In genomic region chr12:104290855-104291254, GRCh38 we compare ENCODE assay signal across 1 cellular context.
TF ChIP-seq lines count a peak whose summit lies in the region.

No MANE protein-coding gene starts in this region.

TF ChIP-seq in endothelial cell of umbilical vein, 7 proteins besides CTCF, POLR2A, EP300 and RAD21:
- TF ChIP-seq FOS (IDR thresholded peaks at IDR 0.05; ENCODE audit: borderline replicate concordance, insufficient read depth, low read length) (no peak), POLR2AphosphoS5 (IDR thresholded peaks at IDR 0.05; ENCODE audit: insufficient read depth, low read depth, low read length) (no peak), MYC (IDR thresholded peaks at IDR 0.05; ENCODE audit: low read depth, low read length) (no peak), EZH2 (IDR thresholded peaks at IDR 0.05; ENCODE audit: borderline replicate concordance, low read depth, low read length, severe bottlenecking) (no peak), GATA2 (IDR thresholded peaks at IDR 0.05; ENCODE audit: insufficient read depth, insufficient read length, low read depth, low read length) (no peak), JUN (IDR thresholded peaks at IDR 0.05; ENCODE audit: borderline replicate concordance, insufficient read depth, insufficient read length, low read depth) (no peak)
